In genomic region chr7:125530553-125530952, GRCh38 we compare ENCODE assay signal across 34 cellular contexts.
"Had no signal": no experiment of that assay in that cellular context is flagged by ENCODE, and none has a peak within 500 bp of the region (broad histone marks: within the 10 kb centered on the region; RNA-seq: fewer than 3 reads in every experiment).

No MANE protein-coding gene starts in this region.

- H3K4me3 ChIP-seq: MG63 had no signal

- H3K36me3 ChIP-seq: MG63 had no signal

- H3K27me3 ChIP-seq: MG63 had no signal

- H3K9me3 ChIP-seq: MG63 had no signal

- DNase-seq: Karpas-422, Kasumi-1, MG63, MM.1S, MV-4-11, NCI-H1048, NCI-H1092, NCI-H1092 treated with DMSO at 0.1 percent for 48 hours, NCI-H1105, NCI-H1105 treated with DMSO at 0.1 percent for 48 hours, NCI-H1417, NCI-H1417 treated with DMSO at 0.1 percent for 48 hours, NCI-H1436 treated with DMSO at 0.1 percent for 48 hours, NCI-H146, NCI-H1694, NCI-H1694 treated with DMSO at 0.1 percent for 48 hours, NCI-H187, NCI-H187 treated with DMSO at 0.1 percent for 48 hours, NCI-H1930, NCI-H2029, NCI-H2029 treated with DMSO at 0.1 percent for 48 hours, NCI-H2081, NCI-H2081 treated with DMSO at 0.1 percent for 48 hours, NCI-H2107, NCI-H2171, NCI-H2171 treated with DMSO at 0.1 percent for 48 hours, NCI-H2227 treated with DMSO at 0.1 percent for 48 hours, NCI-H226, NCI-H345, NCI-H446, NCI-H446 treated with DMSO at 0.1 percent for 48 hours, NCI-H510A, NCI-H510A treated with DMSO at 0.1 percent for 48 hours, NCI-H524 had no signal
